ENCODE assay signal across 19 cellular contexts in the genomic region with DNA sequence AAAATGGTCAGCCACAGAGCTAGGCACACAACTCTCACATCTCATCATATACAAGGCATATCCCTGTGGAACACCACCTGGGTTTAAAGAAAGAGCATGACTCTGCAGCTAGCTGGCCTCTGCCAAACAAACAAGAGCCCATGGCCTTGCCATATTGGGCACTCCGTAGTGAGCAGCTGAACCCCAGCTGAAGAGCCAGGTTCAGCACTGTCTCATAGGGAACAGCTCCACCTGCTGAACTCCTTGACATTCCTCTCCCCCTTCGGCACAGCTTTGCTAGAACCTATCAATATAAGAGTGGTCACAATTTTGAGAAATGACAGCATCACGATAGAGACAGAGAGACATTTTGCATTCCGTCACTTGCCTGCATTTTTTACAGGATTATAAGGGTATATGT. TPM values are rescaled to one million over a fixed set of nuclear protein-coding genes. Genes with fewer than 3 reads are reported as not detected.
DNase-seq lines count a peak whose midpoint lies in the region; ATAC-seq, FAIRE-seq and TF ChIP-seq lines count a peak whose summit lies in the region.
"Had no signal": no experiment of that assay in that cellular context is flagged by ENCODE, and none has a peak within 500 bp of the region (broad histone marks: within the 10 kb centered on the region; RNA-seq: fewer than 3 reads in every experiment).

No MANE protein-coding gene starts in this region.

- peaks cover 3% of the 10 kb centered on the region for H3K9me3 Mint-ChIP-seq in mesothelial cell of epicardium
- H3K9me3 Mint-ChIP-seq: activated B cell treated with CpG ODN at 0.5 μM for 24 hours had no signal

- no peak overlapping the region for H3K4me2 ChIP-seq in K562 (ENCODE audit: insufficient read depth, low read length)
- H3K4me2 ChIP-seq: KMS-11 had no signal

- TF ChIP-seq CTCF in D721Med (IDR thresholded peaks at IDR 0.05; ENCODE audit: insufficient read depth, missing control alignments) (peak; percentile 21), K562 (IDR thresholded peaks at IDR 0.05 in 2 of 3, conservative IDR thresholded peaks at IDR 0.05 in 1 of 3; ENCODE audit: insufficient read depth in 2 of 3, low read depth in 1 of 3, low read length in 3 of 3) (peak; percentile 33 to 45 (median 39); a peak in 5 of 6 replicates), mesothelial cell of epicardium (IDR thresholded peaks at IDR 0.05; ENCODE audit: unreplicated experiment) (no peak), mucosa of descending colon (IDR thresholded peaks at IDR 0.05) (no peak), RWPE1 (conservative IDR thresholded peaks at IDR 0.05; ENCODE audit: low read depth) (no peak)

- H3K79me2 ChIP-seq in K562 (ENCODE audit: control insufficient read depth, insufficient read depth, low read length), result no peaks in the 10 kb centered on the region

- no TSS peak for BruUV-seq in K562 (replicated peaks; lab: Mats Ljungman, UMichigan)

- DNase-seq in D721Med (ENCODE audit: insufficient read length, low spot score) (no peak), Kasumi-1 (lab: John Stamatoyannopoulos, UW) (peak; percentile 33 to 57), K562 (ENCODE audit: extremely low read depth in 1 of 4, low spot score in 3 of 4) (peak in 2 of 4 experiments; percentile 8 to 31), mesothelial cell of epicardium (ENCODE audit: low spot score in 2 of 2, unreplicated experiment in 2 of 2) (peak; percentile 19 to 49), mucosa of descending colon (no peak), COLO829 (ENCODE audit: low spot score) (no peak), RWPE1 (ENCODE audit: low spot score) (no peak)
- DNase-seq: activated B cell treated with CpG ODN at 0.5 μM for 24 hours; activated CD8-positive, alpha-beta memory T cell treated with anti-CD3 and anti-CD28 coated beads, Interleukin-2, amount 10 ng/mL, durations not matched to agents 7 days and 5 days; activated gamma-delta T cell treated with Interleukin-2 at 50 U/mL for 16 hours; colonic mucosa; HCEC 1CT; left colon; naive B cell; NCI-H1436; NCI-H2227 treated with DMSO at 0.1 percent for 48 hours had no signal

- H3K36me3 ChIP-seq in K562 (ENCODE audit: control insufficient read depth, insufficient read depth, low read length) (no peaks in the 10 kb centered on the region), mucosa of descending colon (ENCODE audit: low read depth) (no peaks in the 10 kb centered on the region)
- H3K36me3 ChIP-seq: ascending aorta, colonic mucosa had no signal

- H2AFZ ChIP-seq in K562 (ENCODE audit: low read depth, low read length), result no peak overlapping the region

- H3K9me3 ChIP-seq in K562 (replicated peaks; ENCODE audit: control insufficient read depth, insufficient read depth, low read depth, low read length) (no peaks in the 10 kb centered on the region), mucosa of descending colon (no peaks in the 10 kb centered on the region)
- H3K9me3 ChIP-seq: ascending aorta, colonic mucosa had no signal

- no peak overlapping the region for H3K4me3 ChIP-seq in K562
- no peak overlapping the region for H3K4me3 ChIP-seq in mucosa of descending colon
- H3K4me3 ChIP-seq: ascending aorta, colonic mucosa had no signal

- H3K4me1 Mint-ChIP-seq in mesothelial cell of epicardium, result no peaks in the 10 kb centered on the region
- H3K4me1 Mint-ChIP-seq: activated B cell treated with CpG ODN at 0.5 μM for 24 hours; activated CD8-positive, alpha-beta memory T cell treated with anti-CD3 and anti-CD28 coated beads, Interleukin-2, amount 10 ng/mL, durations not matched to agents 7 days and 5 days; naive B cell had no signal

- no peak for FAIRE-seq in D721Med (lab: Jason Lieb, UNC)
- FAIRE-seq in K562 (lab: Jason Lieb, UNC), result peak; percentile 26

- no peaks in the 10 kb centered on the region for H3K4me1 ChIP-seq in K562 (replicated peaks in 1 of 2; ENCODE audit: control insufficient read depth in 2 of 2, insufficient read depth in 2 of 2, low read length in 2 of 2)
- H3K4me1 ChIP-seq in mucosa of descending colon (ENCODE audit: low read depth), result no peaks in the 10 kb centered on the region
- H3K4me1 ChIP-seq: ascending aorta, colonic mucosa had no signal

- H4K20me1 ChIP-seq in K562 (replicated peaks; ENCODE audit: control insufficient read depth, insufficient read depth, low read length), result no peaks in the 10 kb centered on the region

- H3K27me3 ChIP-seq in K562 (ENCODE audit: control insufficient read depth in 2 of 2, insufficient read depth in 2 of 2, low read length in 2 of 2), result no peaks in the 10 kb centered on the region
- H3K27me3 ChIP-seq: ascending aorta, colonic mucosa had no signal

- no peak for TF ChIP-seq EP300 in K562 (IDR thresholded peaks at IDR 0.05; ENCODE audit: low read length)

- H3K9me1 ChIP-seq in K562 (ENCODE audit: control insufficient read depth, insufficient read depth, low read length), result no peaks in the 10 kb centered on the region

- POLR2A ChIA-PET in K562 (lab: Yijun Ruan, JAX) (no interaction called here), RWPE1 (lab: Yijun Ruan, JAX; ENCODE audit: low non-redundant PET) (no interaction called here)

- H3K36me3 Mint-ChIP-seq in mesothelial cell of epicardium, result no peaks in the 10 kb centered on the region
- H3K36me3 Mint-ChIP-seq: activated CD8-positive, alpha-beta memory T cell treated with anti-CD3 and anti-CD28 coated beads, Interleukin-2, amount 10 ng/mL, durations not matched to agents 7 days and 5 days; naive B cell had no signal

- intact Hi-C loops in K562 (cut with micrococcal nuclease), result loop anchor here (1.0 to 5.0 kb wide), 3 partner anchors 281 to 432 kb away; no protein-coding TSS in a partner anchor
- intact Hi-C loops in mucosa of descending colon (cut with DNase I, micrococcal nuclease), result no loop called here

- CTCF ChIA-PET in K562 (lab: Yijun Ruan, JAX; ENCODE audit: low intra/inter-chr PET ratio), result no interaction called here
- CTCF ChIA-PET in RWPE1 (lab: Yijun Ruan, JAX), result no interaction called here

- peak; percentile 50 to 67 for TF ChIP-seq RAD21 in K562 (CRISPR knock-in tag; conservative IDR thresholded peaks at IDR 0.05 in 1 of 2, IDR thresholded peaks at IDR 0.05 in 1 of 2)

- no peak for TF ChIP-seq POLR2A in K562 (conservative IDR thresholded peaks at IDR 0.05)

- WGBS in K562 (ENCODE audit: insufficient coverage, low coverage, missing lambda C conversion rate), result 0% methylated on average over 4 of the region's 4 CpGs

- peaks cover 36% of the 10 kb centered on the region for H3K27me3 Mint-ChIP-seq in mesothelial cell of epicardium (ENCODE audit: low read depth)
- H3K27me3 Mint-ChIP-seq: activated B cell treated with CpG ODN at 0.5 μM for 24 hours; activated CD8-positive, alpha-beta memory T cell treated with anti-CD3 and anti-CD28 coated beads, Interleukin-2, amount 10 ng/mL, durations not matched to agents 7 days and 5 days; naive B cell had no signal

- H3K4me3 Mint-ChIP-seq in mesothelial cell of epicardium, result no peak overlapping the region
- H3K4me3 Mint-ChIP-seq: activated B cell treated with CpG ODN at 0.5 μM for 24 hours; activated CD8-positive, alpha-beta memory T cell treated with anti-CD3 and anti-CD28 coated beads, Interleukin-2, amount 10 ng/mL, durations not matched to agents 7 days and 5 days; naive B cell had no signal

- H3K9ac ChIP-seq in K562 (ENCODE audit: insufficient read depth in 1 of 2, low read depth in 2 of 2, low read length in 2 of 2), result no peak overlapping the region
- H3K9ac ChIP-seq: KMS-11 had no signal

- no peak overlapping the region for H3K27ac Mint-ChIP-seq in mesothelial cell of epicardium
- H3K27ac Mint-ChIP-seq: activated B cell treated with CpG ODN at 0.5 μM for 24 hours; activated CD8-positive, alpha-beta memory T cell treated with anti-CD3 and anti-CD28 coated beads, Interleukin-2, amount 10 ng/mL, durations not matched to agents 7 days and 5 days; naive B cell had no signal

- H3K27ac ChIP-seq in K562 (ENCODE audit: extremely low read depth, low read depth, low read length) (no peak overlapping the region), RWPE1 (no peak overlapping the region)
- H3K27ac ChIP-seq: ascending aorta, colonic mucosa, KMS-11 had no signal

- peak; percentile 84 for ATAC-seq in K562
- no peak for ATAC-seq in mucosa of descending colon
- ATAC-seq in GM21526 (IDR thresholded peaks at IDR 0.05; ENCODE audit: low FRiP score, unreplicated experiment), result no peak
- ATAC-seq: activated CD8-positive, alpha-beta memory T cell treated with anti-CD3 and anti-CD28 coated beads, Interleukin-2, amount 10 ng/mL, durations not matched to agents 7 days and 5 days; left colon had no signal

- in situ Hi-C loops in K562 (cut with MboI), result no loop called here

TF ChIP-seq in K562, 482 proteins besides CTCF, POLR2A, EP300 and RAD21 (continues in another document):
- TF ChIP-seq MIER1 (IDR thresholded peaks at IDR 0.05; ENCODE audit: low read depth), result peak; percentile 46; the same call in 1 of the 2 replicates
- TF ChIP-seq EHMT2 (IDR thresholded peaks at IDR 0.05), result peak; percentile 66; the same call in 1 of the 2 replicates
- TF ChIP-seq ZNF174 (CRISPR knock-in tag; IDR thresholded peaks at IDR 0.05), result no peak

RNA-seq across cellular contexts. Expression of a gene that starts 20.0 kb away (rescaled TPM):
- total RNA-seq in K562 (2011; cell fraction: chromatin; rRNA removed; ENCODE audit: low replicate concordance), result 8.9 and 11.8 TPM in 2 replicates
- 3.7 and 4.5 TPM in 2 replicates for total RNA-seq in K562 (2011; cell fraction: nucleolus; rRNA removed)
- 4.7 and 5.6 TPM in 2 replicates for total RNA-seq in K562 (2011; cell fraction: nucleoplasm; rRNA removed)
- total RNA-seq in K562 (2014; rRNA removed), result 2.7 and 3.0 TPM in 2 replicates
- 2.7 and 3.2 TPM in 2 replicates for total RNA-seq in K562 (2014; rRNA removed; fragmentation: Illumina TruSeq; extraction: Trizol)
- 3.1 and 3.8 TPM in 2 replicates for total RNA-seq in K562 (2015; rRNA removed; fragmentation: Illumina TruSeq; extraction: Trizol)
- total RNA-seq in K562 (2021), result 2.7 TPM in 2 replicates
- polyA plus RNA-seq in K562 (2011; rRNA removed), result 3.6 and 3.9 TPM in 2 replicates
- polyA plus RNA-seq in K562 (2011; cell fraction: cytosol; rRNA removed), result 1.3 and 1.6 TPM in 2 replicates
- polyA plus RNA-seq in K562 (2011; cell fraction: nucleus; rRNA removed), result 10.1 and 10.7 TPM in 2 replicates
- 3.7 and 6.8 TPM in 2 replicates for polyA plus RNA-seq in K562 (2012)
- polyA plus RNA-seq in K562 (2014; fragmentation: Illumina TruSeq; extraction: Trizol), result 1.9 and 2.1 TPM in 2 replicates
- polyA plus RNA-seq in K562 (2014; fragmentation: Nextera tagmentation; extraction: Ambion mirVana), result 1 to 10 TPM; 1.5 to 2.6 TPM
- 1.5 and 2.2 TPM in 2 replicates for polyA plus RNA-seq in K562 (2014; rRNA removed)
- polyA minus RNA-seq in K562 (2011; rRNA and poly(A)+ RNA removed), result 8.1 and 9.6 TPM in 2 replicates
- polyA minus RNA-seq in K562 (2011; cell fraction: cytosol; rRNA and poly(A)+ RNA removed), result 2.3 and 2.5 TPM in 2 replicates
- polyA minus RNA-seq in K562 (2011; cell fraction: nucleus; rRNA and poly(A)+ RNA removed), result 6.2 and 8.1 TPM in 2 replicates
- total RNA-seq in mesothelial cell of epicardium, result 0.78 to 1.1 TPM (median 0.81 TPM) in 3 replicates
- total RNA-seq in mucosa of descending colon, result 10 to 100 TPM in 1 of 3 donors, under 1 TPM in 2; 0.80 to 13.2 (median 0.93) TPM
- total RNA-seq: activated B cell treated with CpG ODN at 0.5 μM for 24 hours; activated CD8-positive, alpha-beta memory T cell treated with anti-CD3 and anti-CD28 coated beads, Interleukin-2, amount 10 ng/mL, durations not matched to agents 7 days and 5 days; ascending aorta had no signal

Comparison
In these comparisons a context has a peak if more than half of its experiments do, and no peak if none do; other contexts are left out.
1. DNase-seq: peak in Kasumi-1 (2 of 2) and mesothelial cell of epicardium (2 of 2); none in D721Med (single experiment), mucosa of descending colon (0 of 3), COLO829 (single experiment) and RWPE1 (single experiment).
2. CTCF ChIP-seq: peak in D721Med (single experiment) and K562 (3 of 3); none in mesothelial cell of epicardium (single experiment), mucosa of descending colon (single experiment) and RWPE1 (single experiment).